In the genomic region with DNA sequence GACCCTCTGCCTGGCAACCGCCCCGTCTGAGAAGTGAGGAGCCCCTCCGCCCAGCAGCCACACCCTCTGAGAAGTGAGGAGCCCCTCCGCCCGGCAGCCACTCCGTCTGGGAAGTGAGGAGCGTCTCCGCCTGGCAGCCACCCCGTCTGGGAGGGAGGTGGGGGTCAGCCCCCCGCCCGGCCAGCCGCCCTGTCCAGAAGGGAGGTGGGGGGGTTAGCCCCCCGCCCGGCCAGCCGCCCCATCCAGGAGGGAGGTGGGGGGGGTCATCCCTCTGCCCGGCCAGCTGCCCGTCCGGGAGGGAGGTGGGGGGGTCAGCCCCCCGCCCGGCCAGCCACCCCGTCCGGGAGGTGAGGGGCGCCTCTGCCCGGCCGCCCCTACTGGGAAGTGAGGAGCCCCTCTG, we compare ENCODE assay signal across 7 cellular contexts. TPM values are rescaled to one million over a fixed set of nuclear protein-coding genes. Genes with fewer than 3 reads are reported as not detected.
"Had no signal": no experiment of that assay in that cellular context is flagged by ENCODE, and none has a peak within 500 bp of the region (broad histone marks: within the 10 kb centered on the region; RNA-seq: fewer than 3 reads in every experiment).

No MANE protein-coding gene starts in this region.

RNA-seq across cellular contexts. Expression of a gene that starts 3.6 kb away (rescaled TPM):
- total RNA-seq: colonic mucosa, gastrocnemius medialis, heart right ventricle, kidney epithelial cell, left ventricle myocardium superior, mucosa of descending colon, myocyte had no signal
- polyA plus RNA-seq: heart right ventricle had no signal
